Comparison of ENCODE assay signal across 1 cellular context in the genomic region with DNA sequence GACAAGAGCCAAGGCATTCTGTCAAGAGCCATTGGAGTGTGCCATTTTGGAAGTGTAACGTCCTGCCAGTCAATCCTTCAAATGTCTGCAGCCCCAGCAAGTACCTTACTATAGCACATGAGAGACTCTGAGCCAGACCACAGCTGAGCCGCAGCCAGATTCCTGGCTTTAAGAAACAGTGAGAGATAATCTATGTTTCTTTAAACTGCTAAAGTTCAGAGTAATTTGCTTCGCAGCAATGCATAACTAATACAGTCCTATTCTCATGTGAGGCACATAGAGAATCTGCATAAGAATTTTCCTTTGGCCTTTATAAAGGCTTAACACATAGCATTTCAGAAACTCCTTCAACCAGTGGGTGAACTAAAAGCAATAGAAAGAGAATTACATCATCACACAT.
A peak's percentile ranks its signal among the peaks of the same experiment; 100 is the strongest.
TF ChIP-seq lines count a peak whose summit lies in the region.

No MANE protein-coding gene starts in this region.

TF ChIP-seq in H1, 55 proteins besides CTCF, POLR2A, EP300 and RAD21:
- TF ChIP-seq, protein P1, sequence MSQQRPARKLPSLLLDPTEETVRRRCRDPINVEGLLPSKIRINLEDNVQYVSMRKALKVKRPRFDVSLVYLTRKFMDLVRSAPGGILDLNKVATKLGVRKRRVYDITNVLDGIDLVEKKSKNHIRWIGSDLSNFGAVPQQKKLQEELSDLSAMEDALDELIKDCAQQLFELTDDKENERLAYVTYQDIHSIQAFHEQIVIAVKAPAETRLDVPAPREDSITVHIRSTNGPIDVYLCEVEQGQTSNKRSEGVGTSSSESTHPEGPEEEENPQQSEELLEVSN (IDR thresholded peaks at IDR 0.05) = no peak
- TF ChIP-seq MAFK (IDR thresholded peaks at IDR 0.05; ENCODE audit: low read depth, low read length) (no peak), GABPA (IDR thresholded peaks at IDR 0.05; ENCODE audit: borderline replicate concordance, insufficient read depth, low read length) (no peak), TAF1 (IDR thresholded peaks at IDR 0.05; ENCODE audit: low read depth, low read length) (no peak), SP2 (IDR thresholded peaks at IDR 0.05; ENCODE audit: low read length) (no peak), SIX5 (IDR thresholded peaks at IDR 0.05; ENCODE audit: low read depth, low read length) (no peak), SUZ12 (IDR thresholded peaks at IDR 0.05; ENCODE audit: low read length) (no peak), CTBP2 (IDR thresholded peaks at IDR 0.05; ENCODE audit: borderline replicate concordance, insufficient read depth, insufficient read length, low read length) (no peak), CEBPB (IDR thresholded peaks at IDR 0.05; ENCODE audit: low read depth, low read length) (peak; percentile 43; the same call in 1 of the 2 replicates), YY1 (IDR thresholded peaks at IDR 0.05; ENCODE audit: low read depth, low read length) (peak; percentile 66), BRCA1 (IDR thresholded peaks at IDR 0.05; ENCODE audit: low read depth, low read length) (no peak), JUND (IDR thresholded peaks at IDR 0.05; ENCODE audit: low read length) (0 out of 2 replicates have a peak, but pooled peaks have one; percentile 6), JUN (IDR thresholded peaks at IDR 0.05; ENCODE audit: low read depth, low read length) (no peak), FOSL1 (IDR thresholded peaks at IDR 0.05; ENCODE audit: insufficient read depth, low read depth, low read length) (no peak), POLR2AphosphoS5 (IDR thresholded peaks at IDR 0.05; ENCODE audit: low read depth, low read length) (no peak), POU5F1 (IDR thresholded peaks at IDR 0.05; ENCODE audit: low read depth, low read length) (no peak), CREB1 (IDR thresholded peaks at IDR 0.05) (no peak), TCF12 (IDR thresholded peaks at IDR 0.05; ENCODE audit: low read depth, low read length) (no peak), CBX5 (IDR thresholded peaks at IDR 0.05; ENCODE audit: low read depth, low read length) (no peak)
- TF ChIP-seq, protein P2, sequence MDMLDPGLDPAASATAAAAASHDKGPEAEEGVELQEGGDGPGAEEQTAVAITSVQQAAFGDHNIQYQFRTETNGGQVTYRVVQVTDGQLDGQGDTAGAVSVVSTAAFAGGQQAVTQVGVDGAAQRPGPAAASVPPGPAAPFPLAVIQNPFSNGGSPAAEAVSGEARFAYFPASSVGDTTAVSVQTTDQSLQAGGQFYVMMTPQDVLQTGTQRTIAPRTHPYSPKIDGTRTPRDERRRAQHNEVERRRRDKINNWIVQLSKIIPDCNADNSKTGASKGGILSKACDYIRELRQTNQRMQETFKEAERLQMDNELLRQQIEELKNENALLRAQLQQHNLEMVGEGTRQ (IDR thresholded peaks at IDR 0.05; ENCODE audit: low read length) = no peak
- TF ChIP-seq, protein P3, sequence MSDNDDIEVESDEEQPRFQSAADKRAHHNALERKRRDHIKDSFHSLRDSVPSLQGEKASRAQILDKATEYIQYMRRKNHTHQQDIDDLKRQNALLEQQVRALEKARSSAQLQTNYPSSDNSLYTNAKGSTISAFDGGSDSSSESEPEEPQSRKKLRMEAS (IDR thresholded peaks at IDR 0.05) = 0 out of 2 replicates have a peak, but pooled peaks have one; percentile 26
